Comparison of ENCODE assay signal across 26 cellular contexts in genomic region chr1:40413527-40414252, GRCh38. TPM values are rescaled to one million over a fixed set of nuclear protein-coding genes. Genes with fewer than 3 reads are reported as not detected.
A peak's percentile ranks its signal among the peaks of the same experiment; 100 is the strongest.
DNase-seq lines count a peak whose midpoint lies in the region; ATAC-seq, FAIRE-seq and TF ChIP-seq lines count a peak whose summit lies in the region.
"Had no signal": no experiment of that assay in that cellular context is flagged by ENCODE, and none has a peak within 500 bp of the region (broad histone marks: within the 10 kb centered on the region; RNA-seq: fewer than 3 reads in every experiment).

No MANE protein-coding gene starts in this region.

- peaks cover 16 to 64% of the 10 kb centered on the region in 2 experiments for H3K36me3 ChIP-seq in HepG2 (replicated peaks in 1 of 2; ENCODE audit: control insufficient read depth in 1 of 2, insufficient read depth in 2 of 2, low read length in 2 of 2)
- H3K36me3 ChIP-seq: neural progenitor cell, prostate gland had no signal

- no peaks in the 10 kb centered on the region for H3K9me3 Mint-ChIP-seq in stimulated activated naive CD8-positive, alpha-beta T cell treated with anti-CD3 and anti-CD28 coated beads, Interleukin-15, Interleukin-2, amounts not matched to agents 100 ng/mL and 50 ng/mL, for 24 hours
- H3K9me3 Mint-ChIP-seq in activated T-helper 17 cell treated with anti-CD3 and anti-CD28 coated beads, Interleukin-2, amount 50 U/mL, for 72 hours = no peaks in the 10 kb centered on the region
- H3K9me3 Mint-ChIP-seq: neural progenitor cell had no signal

- H3K79me2 ChIP-seq in HepG2 (ENCODE audit: insufficient read depth, low read length) = no peaks in the 10 kb centered on the region

- no peak for TF ChIP-seq CTCF in HepG2 (CRISPR knock-in tag; IDR thresholded peaks at IDR 0.05)

- TF ChIP-seq EP300 in HepG2 (IDR thresholded peaks at IDR 0.05; ENCODE audit: low read depth in 2 of 2, low read length in 2 of 2) (no peak), HepG2 (CRISPR knock-in tag; IDR thresholded peaks at IDR 0.05; ENCODE audit: borderline replicate concordance) (no peak)

- H3K27me3 ChIP-seq in HepG2 (ENCODE audit: control insufficient read depth in 1 of 2, insufficient read depth in 2 of 2, low read length in 2 of 2) = no peaks in the 10 kb centered on the region
- H3K27me3 ChIP-seq: brain microvascular endothelial cell, esophagus muscularis mucosa, neural progenitor cell had no signal

- intact Hi-C loops in HepG2 (cut with micrococcal nuclease; ENCODE audit: unreplicated experiment) = no loop called here

- peak overlapping the region; percentile 68 for H3K27ac Mint-ChIP-seq in stimulated activated naive CD8-positive, alpha-beta T cell treated with anti-CD3 and anti-CD28 coated beads, Interleukin-15, Interleukin-2, amounts not matched to agents 100 ng/mL and 50 ng/mL, for 24 hours
- H3K27ac Mint-ChIP-seq in activated T-helper 17 cell treated with anti-CD3 and anti-CD28 coated beads, Interleukin-2, amount 50 U/mL, for 72 hours = peak overlapping the region; percentile 48
- H3K27ac Mint-ChIP-seq: neural progenitor cell had no signal

- no peak overlapping the region for H3K4me3 ChIP-seq in HepG2 (replicated peaks in 1 of 3; ENCODE audit: insufficient read depth in 1 of 3, low read depth in 2 of 3, low read length in 3 of 3)
- H3K4me3 ChIP-seq: esophagus muscularis mucosa, neural progenitor cell, prostate gland, SK-N-MC had no signal

- no peaks in the 10 kb centered on the region for H4K20me1 ChIP-seq in HepG2 (ENCODE audit: insufficient read depth, low read length)

- CTCF ChIA-PET in HepG2 (lab: Yijun Ruan, JAX; ENCODE audit: low intra/inter-chr PET ratio, low total read pairs) = no interaction called here

- no peak overlapping the region for H2AFZ ChIP-seq in HepG2 (ENCODE audit: low read length)
- H2AFZ ChIP-seq: neural progenitor cell had no signal

- no peak overlapping the region for H3K4me2 ChIP-seq in HepG2 (ENCODE audit: low read depth, low read length)
- H3K4me2 ChIP-seq: neural progenitor cell had no signal

- no peak for DNase-seq in stimulated activated naive CD8-positive, alpha-beta T cell treated with anti-CD3 and anti-CD28 coated beads, Interleukin-15, Interleukin-2, amounts not matched to agents 100 U/mL and 50 U/mL, for 24 hours
- DNase-seq in HepG2 (ENCODE audit: low spot score) (no peak), AML-193 (lab: John Stamatoyannopoulos, UW) (no peak), NCI-H774 (lab: John Stamatoyannopoulos, UW) (no peak)
- DNase-seq: activated CD4-positive, CD25-positive, alpha-beta regulatory T cell; brain microvascular endothelial cell; DMS53; effector CD8-positive, alpha-beta T cell; GDM1; hypothalamus; KG1; NCI-H146; NCI-H2171; NCI-H524; RPMI8226; T1000 had no signal

- ATAC-seq in stimulated activated naive CD8-positive, alpha-beta T cell treated with anti-CD3 and anti-CD28 coated beads, Interleukin-15, Interleukin-2, amounts not matched to agents 100 U/mL and 50 U/mL, for 24 hours = no peak
- ATAC-seq in activated T-helper 17 cell treated with anti-CD3 and anti-CD28 coated beads, Interleukin-2, amount 50 U/mL, for 72 hours (replicated peaks) = no peak
- no peak for ATAC-seq in HepG2
- ATAC-seq in GM18520 (IDR thresholded peaks at IDR 0.05; ENCODE audit: unreplicated experiment) = no peak
- ATAC-seq: HCT116 had no signal

- 88% methylated on average over 6 of the region's 6 CpGs for WGBS in HepG2 (ENCODE audit: low lambda C conversion rate)

- TF ChIP-seq POLR2A in HepG2 (IDR thresholded peaks at IDR 0.05; ENCODE audit: insufficient read depth in 1 of 2, low read depth in 2 of 2, low read length in 2 of 2) = no peak

- peaks cover 28% of the 10 kb centered on the region for H3K4me1 ChIP-seq in HepG2 (ENCODE audit: insufficient read depth, low read length)
- H3K4me1 ChIP-seq: esophagus muscularis mucosa, prostate gland had no signal

- H3K4me1 Mint-ChIP-seq in stimulated activated naive CD8-positive, alpha-beta T cell treated with anti-CD3 and anti-CD28 coated beads, Interleukin-15, Interleukin-2, amounts not matched to agents 100 ng/mL and 50 ng/mL, for 24 hours (ENCODE audit: low read depth) = peaks cover 36% of the 10 kb centered on the region
- H3K4me1 Mint-ChIP-seq in activated T-helper 17 cell treated with anti-CD3 and anti-CD28 coated beads, Interleukin-2, amount 50 U/mL, for 72 hours = peaks cover 18% of the 10 kb centered on the region
- H3K4me1 Mint-ChIP-seq: neural progenitor cell had no signal

- no peaks in the 10 kb centered on the region for H3K9me3 ChIP-seq in HepG2 (ENCODE audit: low read length)
- H3K9me3 ChIP-seq: esophagus muscularis mucosa, prostate gland had no signal

- peaks cover 98% of the 10 kb centered on the region for H3K36me3 Mint-ChIP-seq in stimulated activated naive CD8-positive, alpha-beta T cell treated with anti-CD3 and anti-CD28 coated beads, Interleukin-15, Interleukin-2, amounts not matched to agents 100 ng/mL and 50 ng/mL, for 24 hours (ENCODE audit: low read depth)
- H3K36me3 Mint-ChIP-seq in activated T-helper 17 cell treated with anti-CD3 and anti-CD28 coated beads, Interleukin-2, amount 50 U/mL, for 72 hours (ENCODE audit: low read depth) = peaks cover 100% of the 10 kb centered on the region

- FAIRE-seq in HepG2 (lab: Jason Lieb, UNC) = no peak
- FAIRE-seq: frontal cortex, islet of Langerhans had no signal

- no peaks in the 10 kb centered on the region for H3K27me3 Mint-ChIP-seq in stimulated activated naive CD8-positive, alpha-beta T cell treated with anti-CD3 and anti-CD28 coated beads, Interleukin-15, Interleukin-2, amounts not matched to agents 100 ng/mL and 50 ng/mL, for 24 hours
- H3K27me3 Mint-ChIP-seq in activated T-helper 17 cell treated with anti-CD3 and anti-CD28 coated beads, Interleukin-2, amount 50 U/mL, for 72 hours = no peaks in the 10 kb centered on the region

- H3K4me3 Mint-ChIP-seq in stimulated activated naive CD8-positive, alpha-beta T cell treated with anti-CD3 and anti-CD28 coated beads, Interleukin-15, Interleukin-2, amounts not matched to agents 100 ng/mL and 50 ng/mL, for 24 hours = no peak overlapping the region
- H3K4me3 Mint-ChIP-seq in activated T-helper 17 cell treated with anti-CD3 and anti-CD28 coated beads, Interleukin-2, amount 50 U/mL, for 72 hours = no peak overlapping the region
- H3K4me3 Mint-ChIP-seq: neural progenitor cell had no signal

- no peak overlapping the region for H3K9ac ChIP-seq in HepG2 (ENCODE audit: insufficient read depth, low read depth, low read length)
- H3K9ac ChIP-seq: neural progenitor cell had no signal

- no peak for TF ChIP-seq RAD21 in HepG2 (CRISPR knock-in tag; IDR thresholded peaks at IDR 0.05)

- no TSS peak for BruUV-seq in HepG2 (replicated peaks; lab: Mats Ljungman, UMichigan)

- in situ Hi-C loops in HepG2 (cut with HindIII; ENCODE audit: extremely low pct_ligation_motif_present, low pct_unique_long_range_greater_than_20kb) = no loop called here

- POLR2A ChIA-PET in HepG2 (lab: Yijun Ruan, JAX) = no interaction called here

- peak overlapping the region; percentile 54 for H3K27ac ChIP-seq in HepG2 (ENCODE audit: extremely low read length, insufficient read depth, low read length)
- H3K27ac ChIP-seq: brain microvascular endothelial cell, esophagus muscularis mucosa, neural progenitor cell, prostate gland, SK-N-MC had no signal

RNA-seq across cellular contexts. Expression of gene ZFP69B, which starts 36.6 kb away (rescaled TPM):
- total RNA-seq in activated T-helper 17 cell treated with anti-CD3 and anti-CD28 coated beads, Interleukin-2, amount 50 U/mL, for 72 hours = 1 to 10 TPM; 2.8 to 3.3 TPM
- 7.7 and 10.8 TPM in 2 replicates for total RNA-seq in HepG2 (2016; rRNA removed; fragmentation: Illumina TruSeq; extraction: Trizol)
- total RNA-seq in HepG2 (2016; cell fraction: cytosol; rRNA removed; fragmentation: Illumina TruSeq; extraction: Trizol; ENCODE audit: low read depth) = 1.2 and 2.3 TPM in 2 replicates
- 7.8 and 10.0 TPM in 2 replicates for total RNA-seq in HepG2 (2016; cell fraction: insoluble cytoplasmic fraction; rRNA removed; fragmentation: Illumina TruSeq; extraction: Trizol)
- total RNA-seq in HepG2 (2016; cell fraction: membrane; rRNA removed; fragmentation: Illumina TruSeq; extraction: Trizol) = 6.5 and 6.8 TPM in 2 replicates
- total RNA-seq in HepG2 (2016; cell fraction: nucleus; rRNA removed; fragmentation: Illumina TruSeq; extraction: Trizol) = 7.1 TPM in 2 replicates
- polyA plus RNA-seq in HepG2 (2011; rRNA removed) = 4.6 and 4.9 TPM in 2 replicates
- polyA plus RNA-seq in HepG2 (2011; cell fraction: cytosol; rRNA removed) = 2.2 and 3.9 TPM in 2 replicates
- 2.4 and 3.6 TPM in 2 replicates for polyA plus RNA-seq in HepG2 (2011; cell fraction: nucleus; rRNA removed)
- 6.1 and 7.8 TPM in 2 replicates for polyA plus RNA-seq in HepG2 (2012)
- 1.3 and 1.9 TPM in 2 replicates for polyA plus RNA-seq in HepG2 (2016; cell fraction: cytosol; fragmentation: Illumina TruSeq; extraction: Trizol; ENCODE audit: low read depth)
- 8.4 and 8.8 TPM in 2 replicates for polyA plus RNA-seq in HepG2 (2016; cell fraction: insoluble cytoplasmic fraction; fragmentation: Illumina TruSeq; extraction: Trizol; ENCODE audit: low read depth)
- 3.3 and 3.5 TPM in 2 replicates for polyA plus RNA-seq in HepG2 (2016; cell fraction: membrane; fragmentation: Illumina TruSeq; extraction: Trizol; ENCODE audit: low read depth)
- 7.3 and 8.2 TPM in 2 replicates for polyA plus RNA-seq in HepG2 (2016; cell fraction: nucleus; fragmentation: Illumina TruSeq; extraction: Trizol; ENCODE audit: insufficient read depth, low read depth)
- 0.75 and 2.9 TPM in 2 replicates for polyA minus RNA-seq in HepG2 (2011; rRNA and poly(A)+ RNA removed; ENCODE audit: low replicate concordance)
- polyA minus RNA-seq in HepG2 (2011; cell fraction: cytosol; rRNA and poly(A)+ RNA removed) = 4.3 and 5.0 TPM in 2 replicates
- 11.3 and 17.8 TPM in 2 replicates for polyA minus RNA-seq in HepG2 (2011; cell fraction: nucleus; rRNA and poly(A)+ RNA removed)

RNA-seq across cellular contexts. Expression of gene SMAP2, which starts 40.2 kb away (rescaled TPM):
- total RNA-seq in activated T-helper 17 cell treated with anti-CD3 and anti-CD28 coated beads, Interleukin-2, amount 50 U/mL, for 72 hours = 100 to 1,000 TPM; 219 to 280 TPM
- 19.0 and 21.2 TPM in 2 replicates for total RNA-seq in HepG2 (2016; rRNA removed; fragmentation: Illumina TruSeq; extraction: Trizol)
- total RNA-seq in HepG2 (2016; cell fraction: cytosol; rRNA removed; fragmentation: Illumina TruSeq; extraction: Trizol; ENCODE audit: low read depth) = 3.7 and 4.1 TPM in 2 replicates
- total RNA-seq in HepG2 (2016; cell fraction: insoluble cytoplasmic fraction; rRNA removed; fragmentation: Illumina TruSeq; extraction: Trizol) = 17.0 and 17.7 TPM in 2 replicates
- 9.4 and 9.9 TPM in 2 replicates for total RNA-seq in HepG2 (2016; cell fraction: membrane; rRNA removed; fragmentation: Illumina TruSeq; extraction: Trizol)
- total RNA-seq in HepG2 (2016; cell fraction: nucleus; rRNA removed; fragmentation: Illumina TruSeq; extraction: Trizol) = 12.5 and 12.6 TPM in 2 replicates
- 22.3 and 22.5 TPM in 2 replicates for polyA plus RNA-seq in HepG2 (2011; rRNA removed)
- 19.5 and 21.2 TPM in 2 replicates for polyA plus RNA-seq in HepG2 (2011; cell fraction: cytosol; rRNA removed)
- polyA plus RNA-seq in HepG2 (2011; cell fraction: nucleus; rRNA removed) = 14.7 and 15.6 TPM in 2 replicates
- polyA plus RNA-seq in HepG2 (2012) = 22.4 and 36.2 TPM in 2 replicates
- polyA plus RNA-seq in HepG2 (2016; cell fraction: cytosol; fragmentation: Illumina TruSeq; extraction: Trizol; ENCODE audit: low read depth) = 2.5 and 2.8 TPM in 2 replicates
- polyA plus RNA-seq in HepG2 (2016; cell fraction: insoluble cytoplasmic fraction; fragmentation: Illumina TruSeq; extraction: Trizol; ENCODE audit: low read depth) = 24.0 and 32.1 TPM in 2 replicates
- polyA plus RNA-seq in HepG2 (2016; cell fraction: membrane; fragmentation: Illumina TruSeq; extraction: Trizol; ENCODE audit: low read depth) = 10.0 and 10.2 TPM in 2 replicates
- 29.2 and 32.0 TPM in 2 replicates for polyA plus RNA-seq in HepG2 (2016; cell fraction: nucleus; fragmentation: Illumina TruSeq; extraction: Trizol; ENCODE audit: insufficient read depth, low read depth)
- 14.4 and 37.7 TPM in 2 replicates for polyA minus RNA-seq in HepG2 (2011; rRNA and poly(A)+ RNA removed; ENCODE audit: low replicate concordance)
- 14.2 and 14.6 TPM in 2 replicates for polyA minus RNA-seq in HepG2 (2011; cell fraction: cytosol; rRNA and poly(A)+ RNA removed)
- polyA minus RNA-seq in HepG2 (2011; cell fraction: nucleus; rRNA and poly(A)+ RNA removed) = 12.0 and 16.8 TPM in 2 replicates

Comparison
In these comparisons a context has a peak if more than half of its experiments do, and no peak if none do; other contexts are left out.
1. RNA of gene SMAP2, which starts 40.2 kb away (total RNA-seq): 219 to 280 TPM in activated T-helper 17 cell treated with anti-CD3 and anti-CD28 coated beads, Interleukin-2, amount 50 U/mL, for 72 hours; 3.7 to 21.2 TPM in HepG2; every median in the first group is over 4 times any median in the second.